ENCODE assay signal across 30 cellular contexts in the genomic region with DNA sequence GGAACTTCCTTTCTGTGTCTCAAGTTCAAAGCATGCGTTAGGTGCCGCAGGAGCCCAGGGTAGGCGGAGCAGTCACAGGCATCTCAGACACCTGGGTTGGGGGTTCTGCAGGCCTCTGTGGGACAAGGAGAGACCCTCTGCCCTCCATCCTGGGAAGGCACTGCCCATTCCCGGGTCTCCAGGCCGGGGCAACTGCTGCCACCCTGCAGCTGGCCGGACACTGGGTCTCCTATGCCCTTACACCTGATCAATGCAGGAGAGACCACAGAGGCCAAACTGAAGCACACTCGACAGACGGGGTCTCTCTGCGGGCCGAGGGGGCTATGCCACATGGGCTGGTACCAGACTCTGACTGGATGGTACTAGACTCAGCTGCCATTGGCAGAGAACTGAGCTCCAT. TPM values are rescaled to one million over a fixed set of nuclear protein-coding genes. Genes with fewer than 3 reads are reported as not detected.
"Had no signal": no experiment of that assay in that cellular context is flagged by ENCODE, and none has a peak within 500 bp of the region (broad histone marks: within the 10 kb centered on the region; RNA-seq: fewer than 3 reads in every experiment).

No MANE protein-coding gene starts in this region.

- H3K4me1 ChIP-seq: ascending aorta, breast epithelium had no signal

- ATAC-seq: activated naive CD4-positive, alpha-beta T cell treated with anti-CD3 and anti-CD28 coated beads, Interleukin-2, amount 50 U/mL, for 72 hours; activated naive CD8-positive, alpha-beta T cell treated with anti-CD3 and anti-CD28 coated beads, Interleukin-2, amount 50 U/mL, for 24 hours; activated T-cell treated with anti-CD3 and anti-CD28 coated beads, Interleukin-2, amount 50 U/mL, for 4 hours; activated T-cell treated with anti-CD3 and anti-CD28 coated beads, Interleukin-2, amount 50 U/mL, for 72 hours; activated T-helper 17 cell treated with anti-CD3 and anti-CD28 coated beads, Interleukin-2, amount 50 U/mL, for 72 hours; body of pancreas had no signal

- H3K27me3 ChIP-seq: adrenal gland, ascending aorta, body of pancreas, brain microvascular endothelial cell, breast epithelium, cardiac muscle cell had no signal

- H3K36me3 ChIP-seq: adrenal gland, ascending aorta, brain microvascular endothelial cell, breast epithelium, cardiac muscle cell had no signal

- H3K4me3 ChIP-seq: adrenal gland, ascending aorta, body of pancreas, breast epithelium, cardiac muscle cell had no signal

- H3K9me3 ChIP-seq: adrenal gland, ascending aorta, body of pancreas, breast epithelium had no signal

- H3K27ac ChIP-seq: ascending aorta, body of pancreas, brain microvascular endothelial cell, breast epithelium, cardiac muscle cell had no signal

- DNase-seq: activated effector memory CD4-positive, alpha-beta T cell treated with anti-CD3 and anti-CD28 coated beads, Interleukin-2, amount 50 U/mL, for 16 hours; activated effector memory CD4-positive, alpha-beta T cell treated with Interleukin-2 at 50 U/mL for 16 hours; activated gamma-delta T cell; activated gamma-delta T cell treated with Interleukin-2 at 50 U/mL for 16 hours; activated naive CD4-positive, alpha-beta T cell; activated naive CD4-positive, alpha-beta T cell treated with anti-CD3 and anti-CD28 coated beads for 36 hours; activated naive CD4-positive, alpha-beta T cell treated with anti-CD3 and anti-CD28 coated beads, Interleukin-2, amount 10 ng/mL, durations not matched to agents 7 days and 5 days; activated naive CD4-positive, alpha-beta T cell treated with anti-CD3 and anti-CD28 coated beads, Interleukin-2, amount 50 U/mL, for 16 hours; activated naive CD4-positive, alpha-beta T cell treated with Interleukin-2 at 50 U/mL for 16 hours; activated naive CD8-positive, alpha-beta T cell treated with anti-CD3 and anti-CD28 coated beads for 36 hours; activated naive CD8-positive, alpha-beta T cell treated with anti-CD3 and anti-CD28 coated beads, Interleukin-2, amount 10 ng/mL, durations not matched to agents 7 days and 5 days; activated naive CD8-positive, alpha-beta T cell treated with anti-CD3 and anti-CD28 coated beads, Interleukin-2, amount 50 U/mL, for 24 hours; activated T-cell treated with anti-CD3 and anti-CD28 coated beads, Interleukin-2, amount 50 U/mL, for 1 hour; activated T-cell treated with anti-CD3 and anti-CD28 coated beads, Interleukin-2, amount 50 U/mL, for 24 hours; activated T-cell treated with anti-CD3 and anti-CD28 coated beads, Interleukin-2, amount 50 U/mL, for 4 hours; activated T-cell treated with anti-CD3 and anti-CD28 coated beads, Interleukin-2, amount 50 U/mL, for 48 hours; activated T-cell treated with anti-CD3 and anti-CD28 coated beads, Interleukin-2, amount 50 U/mL, for 72 hours; adrenal gland; amniotic stem cell; aorta; body of pancreas; brain microvascular endothelial cell; central memory CD4-positive, alpha-beta T cell; cerebellar nuclear complex had no signal

RNA-seq across cellular contexts. Expression of gene GCK, which starts 48.5 kb away (rescaled TPM):
- total RNA-seq: astrocyte had no signal
